In genomic region chr9:5416962-5417361, GRCh38 we compare ENCODE assay signal across 29 cellular contexts. TPM values are rescaled to one million over a fixed set of nuclear protein-coding genes. Genes with fewer than 3 reads are reported as not detected.
"Had no signal": no experiment of that assay in that cellular context is flagged by ENCODE, and none has a peak within 500 bp of the region (broad histone marks: within the 10 kb centered on the region; RNA-seq: fewer than 3 reads in every experiment).

No MANE protein-coding gene starts in this region.

- H3K4me1 ChIP-seq: ascending aorta, breast epithelium had no signal

- H3K27me3 Mint-ChIP-seq: activated CD4-positive, alpha-beta memory T cell treated with anti-CD3 and anti-CD28 coated beads, Interleukin-2, amount 10 ng/mL, durations not matched to agents 7 days and 5 days; activated CD4-positive, alpha-beta T cell treated with anti-CD3 and anti-CD28 coated beads, Interleukin-2, amount 10 ng/mL, durations not matched to agents 7 days and 5 days; activated naive CD4-positive, alpha-beta T cell treated with anti-CD3 and anti-CD28 coated beads, Interleukin-2, amount 10 ng/mL, durations not matched to agents 7 days and 5 days; activated naive CD8-positive, alpha-beta T cell treated with anti-CD3 and anti-CD28 coated beads, Interleukin-2, amount 10 ng/mL, durations not matched to agents 7 days and 5 days; activated T-cell treated with anti-CD3 and anti-CD28 coated beads, Interleukin-2, amount 50 U/mL, for 24 hours; brain; central memory CD8-positive, alpha-beta T cell; dendritic cell treated with granulocyte-macrophage colony-stimulating factor and Interleukin-4, amounts not matched to agents 40 ng/mL and 50 ng/mL, for 4 days had no signal

- H3K4me1 Mint-ChIP-seq: activated CD4-positive, alpha-beta memory T cell treated with anti-CD3 and anti-CD28 coated beads, Interleukin-2, amount 10 ng/mL, durations not matched to agents 7 days and 5 days; activated CD4-positive, alpha-beta T cell treated with anti-CD3 and anti-CD28 coated beads, Interleukin-2, amount 10 ng/mL, durations not matched to agents 7 days and 5 days; activated naive CD4-positive, alpha-beta T cell treated with anti-CD3 and anti-CD28 coated beads, Interleukin-2, amount 10 ng/mL, durations not matched to agents 7 days and 5 days; brain; endodermal cell had no signal

- H3K27ac Mint-ChIP-seq: activated CD4-positive, alpha-beta memory T cell treated with anti-CD3 and anti-CD28 coated beads, Interleukin-2, amount 10 ng/mL, durations not matched to agents 7 days and 5 days; activated CD4-positive, alpha-beta T cell treated with anti-CD3 and anti-CD28 coated beads, Interleukin-2, amount 10 ng/mL, durations not matched to agents 7 days and 5 days; activated naive CD4-positive, alpha-beta T cell treated with anti-CD3 and anti-CD28 coated beads, Interleukin-2, amount 10 ng/mL, durations not matched to agents 7 days and 5 days; activated naive CD4-positive, alpha-beta T cell treated with anti-CD3 and anti-CD28 coated beads, Interleukin-2, amount 50 U/mL, for 72 hours; activated naive CD8-positive, alpha-beta T cell treated with anti-CD3 and anti-CD28 coated beads, Interleukin-2, amount 10 ng/mL, durations not matched to agents 7 days and 5 days; activated T-cell treated with anti-CD3 and anti-CD28 coated beads, Interleukin-2, amount 50 U/mL, for 24 hours; activated T-cell treated with anti-CD3 and anti-CD28 coated beads, Interleukin-2, amount 50 U/mL, for 72 hours; brain; dendritic cell treated with granulocyte-macrophage colony-stimulating factor and Interleukin-4, amounts not matched to agents 40 ng/mL and 50 ng/mL, for 4 days; endodermal cell; T-helper 1 cell treated with Interleukin-12 subunit alpha and Interleukin-12 subunit beta and Interleukin-4 antibody, amounts not matched to agents 30 μg/mL and 1 μg/mL, for 36 hours had no signal

- H3K27ac ChIP-seq: ascending aorta, breast epithelium, cardiac muscle cell, coronary artery, dorsolateral prefrontal cortex had no signal

- H3K4me3 Mint-ChIP-seq: activated CD4-positive, alpha-beta memory T cell treated with anti-CD3 and anti-CD28 coated beads, Interleukin-2, amount 10 ng/mL, durations not matched to agents 7 days and 5 days; activated CD4-positive, alpha-beta T cell treated with anti-CD3 and anti-CD28 coated beads, Interleukin-2, amount 10 ng/mL, durations not matched to agents 7 days and 5 days; activated naive CD4-positive, alpha-beta T cell treated with anti-CD3 and anti-CD28 coated beads, Interleukin-2, amount 10 ng/mL, durations not matched to agents 7 days and 5 days; activated naive CD8-positive, alpha-beta T cell treated with anti-CD3 and anti-CD28 coated beads, Interleukin-2, amount 10 ng/mL, durations not matched to agents 7 days and 5 days; activated T-cell treated with anti-CD3 and anti-CD28 coated beads, Interleukin-2, amount 50 U/mL, for 24 hours; activated T-cell treated with anti-CD3 and anti-CD28 coated beads, Interleukin-2, amount 50 U/mL, for 72 hours; brain; central memory CD8-positive, alpha-beta T cell; dendritic cell treated with granulocyte-macrophage colony-stimulating factor and Interleukin-4, amounts not matched to agents 40 ng/mL and 50 ng/mL, for 4 days; endodermal cell; T-helper 1 cell treated with Interleukin-12 subunit alpha and Interleukin-12 subunit beta and Interleukin-4 antibody, amounts not matched to agents 30 μg/mL and 1 μg/mL, for 36 hours had no signal

- ATAC-seq: activated naive CD4-positive, alpha-beta T cell treated with anti-CD3 and anti-CD28 coated beads, Interleukin-2, amount 50 U/mL, for 72 hours; activated T-cell treated with anti-CD3 and anti-CD28 coated beads, Interleukin-2, amount 50 U/mL, for 72 hours; esophagus mucosa had no signal

- H3K9me3 Mint-ChIP-seq: central memory CD8-positive, alpha-beta T cell had no signal

- DNase-seq: activated CD4-positive, alpha-beta memory T cell treated with anti-CD3 and anti-CD28 coated beads, Interleukin-2, amount 10 ng/mL, durations not matched to agents 7 days and 5 days; activated CD4-positive, alpha-beta T cell treated with anti-CD3 and anti-CD28 coated beads for 1 hour; activated CD4-positive, alpha-beta T cell treated with anti-CD3 and anti-CD28 coated beads for 4 hours; activated CD4-positive, alpha-beta T cell treated with anti-CD3 and anti-CD28 coated beads, Interleukin-2, amount 10 ng/mL, durations not matched to agents 7 days and 5 days; activated CD4-positive, alpha-beta T cell treated with anti-CD3 and anti-CD28 coated beads, Interleukin-2, amount 50 U/mL, for 4 hours; activated CD8-positive, alpha-beta memory T cell treated with anti-CD3 and anti-CD28 coated beads, Interleukin-2, amount 50 U/mL, for 48 hours; activated gamma-delta T cell; activated naive CD4-positive, alpha-beta T cell; activated naive CD4-positive, alpha-beta T cell treated with anti-CD3 and anti-CD28 coated beads, Interleukin-2, amount 10 ng/mL, durations not matched to agents 7 days and 5 days; activated naive CD8-positive, alpha-beta T cell treated with anti-CD3 and anti-CD28 coated beads, Interleukin-2, amount 10 ng/mL, durations not matched to agents 7 days and 5 days; activated T-cell treated with anti-CD3 and anti-CD28 coated beads for 4 hours; activated T-cell treated with anti-CD3 and anti-CD28 coated beads, Interleukin-2, amount 50 U/mL, for 24 hours; activated T-cell treated with anti-CD3 and anti-CD28 coated beads, Interleukin-2, amount 50 U/mL, for 72 hours; dorsolateral prefrontal cortex; effector memory CD4-positive, alpha-beta T cell; endodermal cell; foreskin fibroblast; head of caudate nucleus; T1000 had no signal

- H3K36me3 ChIP-seq: ascending aorta, breast epithelium, cardiac muscle cell had no signal

- H3K9me3 ChIP-seq: breast epithelium had no signal

- H3K4me3 ChIP-seq: ascending aorta, breast epithelium, cardiac muscle cell, coronary artery, dorsolateral prefrontal cortex had no signal

- H3K27me3 ChIP-seq: ascending aorta, breast epithelium, cardiac muscle cell, dorsolateral prefrontal cortex had no signal

RNA-seq across cellular contexts. Expression of gene PLGRKT, which starts 20.8 kb away (rescaled TPM):
- total RNA-seq: ascending aorta had no signal

RNA-seq across cellular contexts. Expression of gene CD274, which starts 33.4 kb away (rescaled TPM):
- total RNA-seq: cardiac muscle cell had no signal
- polyA plus RNA-seq: cardiac muscle cell had no signal
